Comparison of ENCODE assay signal across 1 cellular context in the genomic region with DNA sequence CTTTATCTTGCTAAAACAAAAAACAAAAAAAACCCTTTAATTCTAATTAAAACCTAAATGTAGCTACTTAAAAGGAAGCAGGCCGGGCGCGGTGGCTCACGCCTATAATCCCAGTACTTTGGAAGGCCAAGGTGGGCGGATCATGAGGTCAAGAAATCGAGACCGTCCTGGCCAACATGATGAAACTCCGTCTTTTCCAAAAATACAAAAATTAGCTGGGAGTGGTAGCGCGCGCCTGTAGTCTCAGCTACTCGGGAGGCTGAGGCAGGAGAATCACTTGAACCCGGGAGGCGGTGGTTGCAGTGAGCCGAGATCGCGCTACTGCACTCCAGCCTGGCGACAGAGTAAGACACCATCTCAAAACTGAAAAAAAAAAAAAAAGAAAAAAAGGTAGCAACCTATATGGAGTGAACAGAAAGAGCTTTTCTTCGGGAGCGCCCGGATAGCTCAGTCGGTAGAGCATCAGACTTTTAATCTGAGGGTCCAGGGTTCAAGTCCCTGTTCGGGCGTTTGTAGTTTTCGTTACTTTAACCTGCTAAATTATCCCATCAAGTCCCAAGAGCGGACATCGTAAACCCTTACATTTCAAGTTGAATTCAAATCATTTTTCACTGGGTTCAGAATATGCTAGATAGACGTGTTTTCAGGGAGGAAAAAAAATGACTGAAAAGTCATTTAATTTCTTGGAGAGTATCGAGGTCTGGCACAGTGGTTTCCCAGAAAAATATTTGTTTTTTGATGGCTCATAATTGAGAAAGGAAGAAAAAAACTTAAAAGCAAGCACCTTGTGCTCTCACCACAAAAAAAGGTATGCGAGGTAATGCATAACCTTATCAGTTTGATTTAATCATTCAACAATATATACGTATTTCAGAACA.
A peak's percentile ranks its signal among the peaks of the same experiment; 100 is the strongest.
TF ChIP-seq lines count a peak whose summit lies in the region.

No MANE protein-coding gene starts in this region.

TF ChIP-seq in K562, 482 proteins besides CTCF, POLR2A, EP300 and RAD21 (continued from another document and continues in another):
- TF ChIP-seq, protein P1, sequence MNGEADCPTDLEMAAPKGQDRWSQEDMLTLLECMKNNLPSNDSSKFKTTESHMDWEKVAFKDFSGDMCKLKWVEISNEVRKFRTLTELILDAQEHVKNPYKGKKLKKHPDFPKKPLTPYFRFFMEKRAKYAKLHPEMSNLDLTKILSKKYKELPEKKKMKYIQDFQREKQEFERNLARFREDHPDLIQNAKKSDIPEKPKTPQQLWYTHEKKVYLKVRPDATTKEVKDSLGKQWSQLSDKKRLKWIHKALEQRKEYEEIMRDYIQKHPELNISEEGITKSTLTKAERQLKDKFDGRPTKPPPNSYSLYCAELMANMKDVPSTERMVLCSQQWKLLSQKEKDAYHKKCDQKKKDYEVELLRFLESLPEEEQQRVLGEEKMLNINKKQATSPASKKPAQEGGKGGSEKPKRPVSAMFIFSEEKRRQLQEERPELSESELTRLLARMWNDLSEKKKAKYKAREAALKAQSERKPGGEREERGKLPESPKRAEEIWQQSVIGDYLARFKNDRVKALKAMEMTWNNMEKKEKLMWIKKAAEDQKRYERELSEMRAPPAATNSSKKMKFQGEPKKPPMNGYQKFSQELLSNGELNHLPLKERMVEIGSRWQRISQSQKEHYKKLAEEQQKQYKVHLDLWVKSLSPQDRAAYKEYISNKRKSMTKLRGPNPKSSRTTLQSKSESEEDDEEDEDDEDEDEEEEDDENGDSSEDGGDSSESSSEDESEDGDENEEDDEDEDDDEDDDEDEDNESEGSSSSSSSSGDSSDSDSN (IDR thresholded peaks at IDR 0.05; ENCODE audit: borderline replicate concordance in 1 of 2, low read depth in 2 of 2, low read length in 2 of 2), result peak; percentile 23 to 70; a peak in 2 of 4 replicates
- TF ChIP-seq FOXM1 (IDR thresholded peaks at IDR 0.05; ENCODE audit: low read depth) (no peak; the same call in 1 of the 2 replicates), FOXM1 (CRISPR knock-in tag; IDR thresholded peaks at IDR 0.05; ENCODE audit: low read depth) (no peak; the same call in 1 of the 2 replicates), CBFB (CRISPR knock-in tag; IDR thresholded peaks at IDR 0.05) (no peak), RBFOX2 (IDR thresholded peaks at IDR 0.05; ENCODE audit: low read depth, low read length) (0 out of 2 replicates have a peak, but pooled peaks have one; percentile 36), ZNF561 (CRISPR knock-in tag; conservative IDR thresholded peaks at IDR 0.05) (no peak), TRIM24 (IDR thresholded peaks at IDR 0.05) (no peak; a peak in 1 of 4 replicates), ZNF143 (CRISPR knock-in tag; IDR thresholded peaks at IDR 0.05) (no peak), L3MBTL2 (IDR thresholded peaks at IDR 0.05) (peak; percentile 61), TEAD1 (CRISPR knock-in tag; IDR thresholded peaks at IDR 0.05) (0 out of 4 replicates have a peak, but pooled peaks of 1 of the 2 experiments have one; percentile 17), SMARCB1 (IDR thresholded peaks at IDR 0.05; ENCODE audit: insufficient read length, low read depth) (no peak), SAP30 (IDR thresholded peaks at IDR 0.05; ENCODE audit: borderline replicate concordance, insufficient read depth, low read depth, low read length, poor library complexity, severe bottlenecking) (no peak), BMI1 (IDR thresholded peaks at IDR 0.05; ENCODE audit: low read length) (no peak), ZNF212 (CRISPR knock-in tag; IDR thresholded peaks at IDR 0.05) (peak; percentile 77; the same call in 1 of the 2 replicates), ARID1B (IDR thresholded peaks at IDR 0.05) (peak; percentile 25; the same call in 1 of the 2 replicates), TFAM (CRISPR knock-in tag; conservative IDR thresholded peaks at IDR 0.05) (no peak), CHD1 (IDR thresholded peaks at IDR 0.05; ENCODE audit: low read length) (peak; percentile 53), CBX8 (IDR thresholded peaks at IDR 0.05; ENCODE audit: borderline replicate concordance, extremely low read depth, low read depth, low read length, poor library complexity, severe bottlenecking) (no peak), ETV1 (tag; conservative IDR thresholded peaks at IDR 0.05; ENCODE audit: low read depth) (no peak), ELF1 (tag; IDR thresholded peaks at IDR 0.05) (no peak), SAFB2 (IDR thresholded peaks at IDR 0.05; ENCODE audit: borderline replicate concordance, low read depth, low read length, severe bottlenecking) (no peak), YY1 (IDR thresholded peaks at IDR 0.05; ENCODE audit: borderline replicate concordance in 1 of 3, control insufficient read depth in 1 of 3, extremely low read depth in 1 of 3, insufficient read depth in 3 of 3, insufficient read length in 1 of 3, insufficient replicate concordance in 2 of 3, low read depth in 1 of 3, low read length in 2 of 3) (peak in 1 of 3 experiments; percentile 36), KDM5B (IDR thresholded peaks at IDR 0.05; ENCODE audit: insufficient replicate concordance, low read depth, low read length) (no peak), ARNT (IDR thresholded peaks at IDR 0.05) (peak; percentile 66 to 93), NFRKB (IDR thresholded peaks at IDR 0.05; ENCODE audit: low read depth) (0 out of 2 replicates have a peak, but pooled peaks have one; percentile 37), ZNF695 (CRISPR knock-in tag; IDR thresholded peaks at IDR 0.05) (no peak), EGR1 (conservative IDR thresholded peaks at IDR 0.05) (peak; percentile 78), NCOA4 (IDR thresholded peaks at IDR 0.05; ENCODE audit: partially characterized antibody) (no peak), SRSF3 (IDR thresholded peaks at IDR 0.05; ENCODE audit: insufficient read depth, low read length) (no peak), ATF1 (CRISPR knock-in tag; IDR thresholded peaks at IDR 0.05) (no peak), ATF1 (tag; IDR thresholded peaks at IDR 0.05) (no peak), WHSC1 (IDR thresholded peaks at IDR 0.05; ENCODE audit: low read length) (no peak), NEUROD1 (IDR thresholded peaks at IDR 0.05; ENCODE audit: borderline replicate concordance, low read depth, low read length, partially characterized antibody) (peak; percentile 55), TBP (optimal IDR thresholded peaks at IDR 0.05; ENCODE audit: low read depth, low read length) (peak; percentile 97), CBX3 (IDR thresholded peaks at IDR 0.05; ENCODE audit: borderline replicate concordance in 1 of 2, low read length in 2 of 2) (peak in 1 of 2 experiments; percentile 78; a peak in 2 of 3 replicates), ZNF717 (CRISPR knock-in tag; IDR thresholded peaks at IDR 0.05) (no peak)
- TF ChIP-seq, protein P2, sequence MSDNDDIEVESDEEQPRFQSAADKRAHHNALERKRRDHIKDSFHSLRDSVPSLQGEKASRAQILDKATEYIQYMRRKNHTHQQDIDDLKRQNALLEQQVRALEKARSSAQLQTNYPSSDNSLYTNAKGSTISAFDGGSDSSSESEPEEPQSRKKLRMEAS (CRISPR knock-in tag; IDR thresholded peaks at IDR 0.05), result no peak
- TF ChIP-seq, protein P3, sequence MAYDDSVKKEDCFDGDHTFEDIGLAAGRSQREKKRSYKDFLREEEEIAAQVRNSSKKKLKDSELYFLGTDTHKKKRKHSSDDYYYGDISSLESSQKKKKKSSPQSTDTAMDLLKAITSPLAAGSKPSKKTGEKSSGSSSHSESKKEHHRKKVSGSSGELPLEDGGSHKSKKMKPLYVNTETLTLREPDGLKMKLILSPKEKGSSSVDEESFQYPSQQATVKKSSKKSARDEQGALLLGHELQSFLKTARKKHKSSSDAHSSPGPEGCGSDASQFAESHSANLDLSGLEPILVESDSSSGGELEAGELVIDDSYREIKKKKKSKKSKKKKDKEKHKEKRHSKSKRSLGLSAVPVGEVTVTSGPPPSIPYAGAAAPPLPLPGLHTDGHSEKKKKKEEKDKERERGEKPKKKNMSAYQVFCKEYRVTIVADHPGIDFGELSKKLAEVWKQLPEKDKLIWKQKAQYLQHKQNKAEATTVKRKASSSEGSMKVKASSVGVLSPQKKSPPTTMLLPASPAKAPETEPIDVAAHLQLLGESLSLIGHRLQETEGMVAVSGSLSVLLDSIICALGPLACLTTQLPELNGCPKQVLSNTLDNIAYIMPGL (CRISPR knock-in tag; IDR thresholded peaks at IDR 0.05), result no peak
- TF ChIP-seq, protein P4, sequence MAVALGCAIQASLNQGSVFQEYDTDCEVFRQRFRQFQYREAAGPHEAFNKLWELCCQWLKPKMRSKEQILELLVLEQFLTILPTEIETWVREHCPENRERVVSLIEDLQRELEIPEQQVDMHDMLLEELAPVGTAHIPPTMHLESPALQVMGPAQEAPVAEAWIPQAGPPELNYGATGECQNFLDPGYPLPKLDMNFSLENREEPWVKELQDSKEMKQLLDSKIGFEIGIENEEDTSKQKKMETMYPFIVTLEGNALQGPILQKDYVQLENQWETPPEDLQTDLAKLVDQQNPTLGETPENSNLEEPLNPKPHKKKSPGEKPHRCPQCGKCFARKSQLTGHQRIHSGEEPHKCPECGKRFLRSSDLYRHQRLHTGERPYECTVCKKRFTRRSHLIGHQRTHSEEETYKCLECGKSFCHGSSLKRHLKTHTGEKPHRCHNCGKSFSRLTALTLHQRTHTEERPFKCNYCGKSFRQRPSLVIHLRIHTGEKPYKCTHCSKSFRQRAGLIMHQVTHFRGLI (CRISPR knock-in tag; IDR thresholded peaks at IDR 0.05), result no peak
- TF ChIP-seq, protein P5, sequence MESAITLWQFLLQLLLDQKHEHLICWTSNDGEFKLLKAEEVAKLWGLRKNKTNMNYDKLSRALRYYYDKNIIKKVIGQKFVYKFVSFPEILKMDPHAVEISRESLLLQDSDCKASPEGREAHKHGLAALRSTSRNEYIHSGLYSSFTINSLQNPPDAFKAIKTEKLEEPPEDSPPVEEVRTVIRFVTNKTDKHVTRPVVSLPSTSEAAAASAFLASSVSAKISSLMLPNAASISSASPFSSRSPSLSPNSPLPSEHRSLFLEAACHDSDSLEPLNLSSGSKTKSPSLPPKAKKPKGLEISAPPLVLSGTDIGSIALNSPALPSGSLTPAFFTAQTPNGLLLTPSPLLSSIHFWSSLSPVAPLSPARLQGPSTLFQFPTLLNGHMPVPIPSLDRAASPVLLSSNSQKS (CRISPR knock-in tag; IDR thresholded peaks at IDR 0.05), result no peak; the same call in 1 of the 2 replicates
- TF ChIP-seq, protein P6, sequence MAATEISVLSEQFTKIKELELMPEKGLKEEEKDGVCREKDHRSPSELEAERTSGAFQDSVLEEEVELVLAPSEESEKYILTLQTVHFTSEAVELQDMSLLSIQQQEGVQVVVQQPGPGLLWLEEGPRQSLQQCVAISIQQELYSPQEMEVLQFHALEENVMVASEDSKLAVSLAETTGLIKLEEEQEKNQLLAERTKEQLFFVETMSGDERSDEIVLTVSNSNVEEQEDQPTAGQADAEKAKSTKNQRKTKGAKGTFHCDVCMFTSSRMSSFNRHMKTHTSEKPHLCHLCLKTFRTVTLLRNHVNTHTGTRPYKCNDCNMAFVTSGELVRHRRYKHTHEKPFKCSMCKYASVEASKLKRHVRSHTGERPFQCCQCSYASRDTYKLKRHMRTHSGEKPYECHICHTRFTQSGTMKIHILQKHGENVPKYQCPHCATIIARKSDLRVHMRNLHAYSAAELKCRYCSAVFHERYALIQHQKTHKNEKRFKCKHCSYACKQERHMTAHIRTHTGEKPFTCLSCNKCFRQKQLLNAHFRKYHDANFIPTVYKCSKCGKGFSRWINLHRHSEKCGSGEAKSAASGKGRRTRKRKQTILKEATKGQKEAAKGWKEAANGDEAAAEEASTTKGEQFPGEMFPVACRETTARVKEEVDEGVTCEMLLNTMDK (IDR thresholded peaks at IDR 0.05; ENCODE audit: borderline replicate concordance, insufficient read depth, low read depth, low read length, poor library complexity, severe bottlenecking), result no peak
- TF ChIP-seq, protein P7, sequence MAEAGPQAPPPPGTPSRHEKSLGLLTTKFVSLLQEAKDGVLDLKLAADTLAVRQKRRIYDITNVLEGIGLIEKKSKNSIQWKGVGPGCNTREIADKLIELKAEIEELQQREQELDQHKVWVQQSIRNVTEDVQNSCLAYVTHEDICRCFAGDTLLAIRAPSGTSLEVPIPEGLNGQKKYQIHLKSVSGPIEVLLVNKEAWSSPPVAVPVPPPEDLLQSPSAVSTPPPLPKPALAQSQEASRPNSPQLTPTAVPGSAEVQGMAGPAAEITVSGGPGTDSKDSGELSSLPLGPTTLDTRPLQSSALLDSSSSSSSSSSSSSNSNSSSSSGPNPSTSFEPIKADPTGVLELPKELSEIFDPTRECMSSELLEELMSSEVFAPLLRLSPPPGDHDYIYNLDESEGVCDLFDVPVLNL (CRISPR knock-in tag; IDR thresholded peaks at IDR 0.05; ENCODE audit: low read depth), result no peak
- TF ChIP-seq, protein P8, sequence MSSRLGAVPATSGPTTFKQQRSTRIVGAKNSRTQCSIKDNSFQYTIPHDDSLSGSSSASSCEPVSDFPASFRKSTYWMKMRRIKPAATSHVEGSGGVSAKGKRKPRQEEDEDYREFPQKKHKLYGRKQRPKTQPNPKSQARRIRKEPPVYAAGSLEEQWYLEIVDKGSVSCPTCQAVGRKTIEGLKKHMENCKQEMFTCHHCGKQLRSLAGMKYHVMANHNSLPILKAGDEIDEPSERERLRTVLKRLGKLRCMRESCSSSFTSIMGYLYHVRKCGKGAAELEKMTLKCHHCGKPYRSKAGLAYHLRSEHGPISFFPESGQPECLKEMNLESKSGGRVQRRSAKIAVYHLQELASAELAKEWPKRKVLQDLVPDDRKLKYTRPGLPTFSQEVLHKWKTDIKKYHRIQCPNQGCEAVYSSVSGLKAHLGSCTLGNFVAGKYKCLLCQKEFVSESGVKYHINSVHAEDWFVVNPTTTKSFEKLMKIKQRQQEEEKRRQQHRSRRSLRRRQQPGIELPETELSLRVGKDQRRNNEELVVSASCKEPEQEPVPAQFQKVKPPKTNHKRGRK (tag; IDR thresholded peaks at IDR 0.05), result no peak
